In genomic region chr7:120550494-120551048, GRCh38 we compare ENCODE assay signal across 13 cellular contexts.
DNase-seq lines count a peak whose midpoint lies in the region; ATAC-seq and TF ChIP-seq lines count a peak whose summit lies in the region.
"Had no signal": no experiment of that assay in that cellular context is flagged by ENCODE, and none has a peak within 500 bp of the region (broad histone marks: within the 10 kb centered on the region; RNA-seq: fewer than 3 reads in every experiment).

No MANE protein-coding gene starts in this region.

- ATAC-seq in GM21423 (IDR thresholded peaks at IDR 0.05; ENCODE audit: unreplicated experiment) (peak; percentile 45), GM19023 (IDR thresholded peaks at IDR 0.05; ENCODE audit: unreplicated experiment) (no peak), GM21381 (IDR thresholded peaks at IDR 0.05; ENCODE audit: unreplicated experiment) (no peak), GM21447 (IDR thresholded peaks at IDR 0.05; ENCODE audit: unreplicated experiment) (no peak)
- ATAC-seq: activated T-helper 17 cell treated with anti-CD3 and anti-CD28 coated beads, Interleukin-2, amount 50 U/mL, for 72 hours; left cardiac atrium had no signal

- no peak overlapping the region for H3K4me3 ChIP-seq in cardiac fibroblast (replicated peaks in 1 of 2; ENCODE audit: low read depth in 2 of 2, low read length in 2 of 2)

- DNase-seq in DMS153 treated with DMSO at 0.1 percent for 48 hours (lab: John Stamatoyannopoulos, UW; ENCODE audit: unreplicated experiment) (peak; percentile 66), LHCN-M2 (ENCODE audit: low read depth) (peak; percentile 85), cardiac fibroblast (ENCODE audit: low read depth in 2 of 2) (peak; percentile 45 to 64), hippocampal formation (lab: John Stamatoyannopoulos, UW) (no peak)
- DNase-seq: CD4-positive, CD25-positive, alpha-beta regulatory T cell; left cardiac atrium; NCI-H774; retina had no signal

- no peak for TF ChIP-seq CTCF in cardiac fibroblast (IDR thresholded peaks at IDR 0.05; ENCODE audit: low read depth, low read length)

Comparison
In these comparisons a context has a peak if more than half of its experiments do, and no peak if none do; other contexts are left out.
1. DNase-seq: peak in DMS153 treated with DMSO at 0.1 percent for 48 hours (single experiment), LHCN-M2 (single experiment) and cardiac fibroblast (2 of 2); none in hippocampal formation (0 of 2).